7 cellular contexts compared by ENCODE assay signal in genomic region chr1:36385410-36386261, GRCh38. TPM values are rescaled to one million over a fixed set of nuclear protein-coding genes. Genes with fewer than 3 reads are reported as not detected.
DNase-seq lines count a peak whose midpoint lies in the region; ATAC-seq and TF ChIP-seq lines count a peak whose summit lies in the region.

A gene with protein sequence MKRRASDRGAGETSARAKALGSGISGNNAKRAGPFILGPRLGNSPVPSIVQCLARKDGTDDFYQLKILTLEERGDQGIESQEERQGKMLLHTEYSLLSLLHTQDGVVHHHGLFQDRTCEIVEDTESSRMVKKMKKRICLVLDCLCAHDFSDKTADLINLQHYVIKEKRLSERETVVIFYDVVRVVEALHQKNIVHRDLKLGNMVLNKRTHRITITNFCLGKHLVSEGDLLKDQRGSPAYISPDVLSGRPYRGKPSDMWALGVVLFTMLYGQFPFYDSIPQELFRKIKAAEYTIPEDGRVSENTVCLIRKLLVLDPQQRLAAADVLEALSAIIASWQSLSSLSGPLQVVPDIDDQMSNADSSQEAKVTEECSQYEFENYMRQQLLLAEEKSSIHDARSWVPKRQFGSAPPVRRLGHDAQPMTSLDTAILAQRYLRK (minus strand): TSS chr1:36385924. CDS start chr1:36361332, 24,592 bp downstream.

- H3K9me3 ChIP-seq in hepatocyte (ENCODE audit: low read depth) = no peaks in the 10 kb centered on the region

- H3K27ac ChIP-seq in hepatocyte = peak within 1 kb of the TSS; percentile 97

- H3K4me2 ChIP-seq in hepatocyte = peak within 1 kb of the TSS; percentile 86

- H3K4me1 ChIP-seq in hepatocyte (ENCODE audit: insufficient read depth) = peaks cover 15% of the 10 kb centered on the region

- no peaks in the 10 kb centered on the region for H3K36me3 ChIP-seq in hepatocyte (replicated peaks; ENCODE audit: insufficient read depth, low read depth)

- WGBS in hepatocyte (ENCODE audit: low lambda C conversion rate, missing lambda C conversion rate) = under 1% methylated on average over 31 of the region's 82 CpGs

- DNase-seq in NCI-H2029 treated with DMSO at 0.1 percent for 48 hours (lab: John Stamatoyannopoulos, UW) (peak; percentile 96), T1000 (lab: John Stamatoyannopoulos, UW) (peak; percentile 97), astrocyte of the hippocampus (ENCODE audit: low read depth, low spot score) (peak; percentile 100), hepatocyte (ENCODE audit: low spot score) (peak; percentile 99), renal cortical epithelial cell (ENCODE audit: low read depth) (peak; percentile 97)

- H4K20me1 ChIP-seq in hepatocyte (ENCODE audit: insufficient read depth, poor library complexity, severe bottlenecking) = peaks cover 40% of the 10 kb centered on the region

- peak within 1 kb of the TSS; percentile 31 for H2AFZ ChIP-seq in hepatocyte

- peak within 1 kb of the TSS; percentile 63 for H3K4me3 ChIP-seq in hepatocyte

- no peaks in the 10 kb centered on the region for H3K27me3 ChIP-seq in hepatocyte

- no peaks in the 10 kb centered on the region for H3K9me2 ChIP-seq in hepatocyte (replicated peaks; ENCODE audit: insufficient read depth)

- H3K79me2 ChIP-seq in hepatocyte = peaks cover 47% of the 10 kb centered on the region

- TF ChIP-seq CTCF in hepatocyte (IDR thresholded peaks at IDR 0.05; ENCODE audit: poor library complexity) = no peak

- peak; percentile 79 for ATAC-seq in GM18502 (IDR thresholded peaks at IDR 0.05; ENCODE audit: poor library complexity, unreplicated experiment)
- ATAC-seq in HG02981 (IDR thresholded peaks at IDR 0.05; ENCODE audit: unreplicated experiment) = peak; percentile 76

RNA-seq across cellular contexts. Expression of the gene that starts here (rescaled TPM):
- total RNA-seq in hepatocyte (28.2 and 30.7 TPM in 2 replicates), renal cortical epithelial cell (17.4 and 34.5 TPM in 2 replicates)
- polyA plus RNA-seq in hepatocyte = 48.4 and 56.3 TPM in 2 replicates

Comparison
In these comparisons a context has a peak if more than half of its experiments do, and no peak if none do; other contexts are left out.
1. Peak in every context shown above with its lines: DNase-seq, ATAC-seq, H3K4me3 ChIP-seq and H3K27ac ChIP-seq.